ENCODE assay signal across 2 cellular contexts in genomic region chr3:113157408-113157980, GRCh38.
TF ChIP-seq lines count a peak whose summit lies in the region.

No MANE protein-coding gene starts in this region.

TF ChIP-seq in SK-N-SH treated with all-trans-retinoic acid at 6 μM for 48 hours, 23 proteins besides CTCF, POLR2A, EP300 and RAD21 (continued from another document):
- TF ChIP-seq TSHZ2 (CRISPR knock-in tag; IDR thresholded peaks at IDR 0.05) (no peak), RARB (CRISPR knock-in tag; IDR thresholded peaks at IDR 0.05) (no peak), GLIS3 (CRISPR knock-in tag; IDR thresholded peaks at IDR 0.05) (no peak), ISL1 (CRISPR knock-in tag; IDR thresholded peaks at IDR 0.05) (no peak), CSRNP3 (CRISPR knock-in tag; IDR thresholded peaks at IDR 0.05) (no peak), CSDC2 (CRISPR knock-in tag; IDR thresholded peaks at IDR 0.05) (no peak), ZNF8 (CRISPR knock-in tag; IDR thresholded peaks at IDR 0.05) (no peak), CREB5 (CRISPR knock-in tag; IDR thresholded peaks at IDR 0.05; ENCODE audit: low read depth) (no peak), ARNTL (CRISPR knock-in tag; IDR thresholded peaks at IDR 0.05; ENCODE audit: borderline replicate concordance, low read depth) (no peak), ZC3H10 (CRISPR knock-in tag; IDR thresholded peaks at IDR 0.05) (no peak), OSR1 (CRISPR knock-in tag; IDR thresholded peaks at IDR 0.05) (no peak), ZNF565 (CRISPR knock-in tag; conservative IDR thresholded peaks at IDR 0.05; ENCODE audit: low read depth) (no peak), ESRRG (CRISPR knock-in tag; IDR thresholded peaks at IDR 0.05) (no peak), TOX (CRISPR knock-in tag; IDR thresholded peaks at IDR 0.05; ENCODE audit: borderline replicate concordance) (no peak), ZFP3 (CRISPR knock-in tag; IDR thresholded peaks at IDR 0.05) (no peak), ZFP30 (CRISPR knock-in tag; IDR thresholded peaks at IDR 0.05) (no peak)

TF ChIP-seq in SK-N-SH, 30 proteins besides CTCF, POLR2A, EP300 and RAD21 (continued from another document):
- TF ChIP-seq REST (IDR thresholded peaks at IDR 0.05; ENCODE audit: low read depth, low read length), result no peak
- no peak for TF ChIP-seq YY1 (IDR thresholded peaks at IDR 0.05; ENCODE audit: low read depth)
- no peak for TF ChIP-seq FOXM1 (IDR thresholded peaks at IDR 0.05; ENCODE audit: low read depth)
- TF ChIP-seq SMC3 (IDR thresholded peaks at IDR 0.05; ENCODE audit: low read depth, low read length), result no peak
- TF ChIP-seq CHD2 (IDR thresholded peaks at IDR 0.05; ENCODE audit: low read length, partially characterized antibody), result no peak
- no peak for TF ChIP-seq MEF2A (IDR thresholded peaks at IDR 0.05; ENCODE audit: borderline replicate concordance, low read depth)
- no peak for TF ChIP-seq SIN3A (IDR thresholded peaks at IDR 0.05; ENCODE audit: borderline replicate concordance, low read depth, low read length)
- TF ChIP-seq NRF1 (IDR thresholded peaks at IDR 0.05; ENCODE audit: low read depth, low read length), result no peak
